ENCODE assay signal across 8 cellular contexts in genomic region chr3:184154909-184155643, GRCh38. TPM values are rescaled to one million over a fixed set of nuclear protein-coding genes. Genes with fewer than 3 reads are reported as not detected.
DNase-seq lines count a peak whose midpoint lies in the region; ATAC-seq and TF ChIP-seq lines count a peak whose summit lies in the region.

TSS of gene DVL3 (plus strand) at chr3:184155377. CDS start at chr3:184155636, 259 bp downstream.

- H3K9me3 ChIP-seq in ES-I3 (ENCODE audit: control insufficient read depth, insufficient read depth, low read length) (no peaks in the 10 kb centered on the region), SJCRH30 (replicated peaks) (no peaks in the 10 kb centered on the region), parathyroid adenoma (ENCODE audit: control insufficient read depth, low read length) (no peaks in the 10 kb centered on the region)

- H3K4me3 Mint-ChIP-seq in IgD-negative memory B cell = peak within 1 kb of the TSS; percentile 85 to 97 (median 97)

- intact Hi-C loops in left cardiac atrium (cut with DNase I) = loop anchor here in 1 of 2 donors (10.0 kb wide), 1 partner anchor 90 kb away; the partner anchor contains the start of genes ALG3 and EEF1AKMT4

- peaks cover 7% of the 10 kb centered on the region; the same call in 1 of the 2 replicates for H3K4me1 ChIP-seq in ES-I3 (ENCODE audit: insufficient read depth, low read length)
- peaks cover 7% of the 10 kb centered on the region; the same call in 1 of the 2 replicates for H3K4me1 ChIP-seq in SJCRH30
- H3K4me1 ChIP-seq in parathyroid adenoma = peaks cover 12% of the 10 kb centered on the region

- peak within 1 kb of the TSS; percentile 99 for H3K9ac ChIP-seq in ES-I3 (ENCODE audit: low read depth, low read length)
- peak within 1 kb of the TSS; percentile 78 for H3K9ac ChIP-seq in parathyroid adenoma

- DNase-seq in SJCRH30 (peak; percentile 59 to 73), amygdala (lab: John Stamatoyannopoulos, UW) (peak in 45 of 56 donors; percentile 9 to 78 (median 57)), left cardiac atrium (peak; percentile 73), GF-D8 (lab: John Stamatoyannopoulos, UW) (no peak)

- no peaks in the 10 kb centered on the region for H3K9me3 Mint-ChIP-seq in IgD-negative memory B cell

- no peaks in the 10 kb centered on the region for H3K27me3 ChIP-seq in SJCRH30
- no peaks in the 10 kb centered on the region for H3K27me3 ChIP-seq in parathyroid adenoma (ENCODE audit: control insufficient read depth, insufficient read depth, low read length)

- H3K36me3 Mint-ChIP-seq in IgD-negative memory B cell = peaks cover 2% of the 10 kb centered on the region

- H3K27ac Mint-ChIP-seq in IgD-negative memory B cell = peak within 1 kb of the TSS; percentile 85 to 92 (median 90)

- H3K4me3 ChIP-seq in SJCRH30 (peak within 1 kb of the TSS; percentile 98), parathyroid adenoma (ENCODE audit: low read depth, low read length) (peak within 1 kb of the TSS; percentile 93)

- H3K27ac ChIP-seq in SJCRH30 = peak within 1 kb of the TSS; percentile 81
- H3K27ac ChIP-seq in parathyroid adenoma = peak within 1 kb of the TSS; percentile 72

- peaks cover 12 to 28% (median 22%) of the 10 kb centered on the region in 3 donors for H3K4me1 Mint-ChIP-seq in IgD-negative memory B cell

- H3K4me2 ChIP-seq in parathyroid adenoma (ENCODE audit: low read length) = peak within 1 kb of the TSS; percentile 96

- no peaks in the 10 kb centered on the region for H3K27me3 Mint-ChIP-seq in IgD-negative memory B cell

- peaks cover 32% of the 10 kb centered on the region for H3K79me2 ChIP-seq in parathyroid adenoma

- peak within 1 kb of the TSS; percentile 98 for H2AFZ ChIP-seq in parathyroid adenoma

- H3K36me3 ChIP-seq in ES-I3 (ENCODE audit: insufficient read depth, low read length) (no peaks in the 10 kb centered on the region), SJCRH30 (no peaks in the 10 kb centered on the region), parathyroid adenoma (ENCODE audit: control insufficient read depth, insufficient read depth, low read length) (no peaks in the 10 kb centered on the region)

- peak; percentile 77 for ATAC-seq in GM21619 (IDR thresholded peaks at IDR 0.05; ENCODE audit: unreplicated experiment)
- peak; percentile 84 to 87 for ATAC-seq in left cardiac atrium

- no peak for TF ChIP-seq CTCF in parathyroid adenoma (IDR thresholded peaks at IDR 0.05)

RNA-seq across cellular contexts. Expression of gene DVL3, which starts in this region (rescaled TPM):
- polyA plus RNA-seq in IgD-negative memory B cell = 6.4 TPM
- 38.5 and 43.7 TPM in 2 replicates for total RNA-seq in SJCRH30 (2014; rRNA removed; shearing (Covaris generic))
- 10 to 100 TPM; 42.6 to 66.2 TPM for total RNA-seq in left cardiac atrium
